In the genomic region with DNA sequence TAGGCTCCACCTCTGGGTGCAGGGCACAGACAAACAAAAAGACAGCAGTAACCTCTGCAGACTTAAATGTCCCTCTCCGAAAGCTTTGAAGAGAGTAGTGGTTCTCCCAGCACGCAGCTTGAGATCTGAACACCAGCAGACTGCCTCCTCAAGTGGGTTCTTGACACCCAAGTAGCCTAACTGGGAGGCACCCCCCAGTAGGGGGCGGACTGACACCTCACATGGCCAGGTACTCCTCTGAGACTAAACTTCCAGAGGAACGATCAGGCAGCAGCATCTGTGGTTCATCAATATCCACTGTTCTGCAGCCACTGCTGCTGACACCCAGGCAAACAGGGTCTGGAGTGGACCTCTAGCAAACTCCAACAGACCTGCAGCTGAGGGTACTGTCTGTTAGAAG, we compare ENCODE assay signal across 9 cellular contexts. TPM values are rescaled to one million over a fixed set of nuclear protein-coding genes. Genes with fewer than 3 reads are reported as not detected.
A peak's percentile ranks its signal among the peaks of the same experiment; 100 is the strongest.
DNase-seq lines count a peak whose midpoint lies in the region; ATAC-seq and TF ChIP-seq lines count a peak whose summit lies in the region.
"Not testable (repeated sequence)": the region's sequence is repeated elsewhere in the genome, so short reads cannot be mapped to it uniquely, and the experiment has no call there.
"Had no signal": no experiment of that assay in that cellular context is flagged by ENCODE, and none has a peak within 500 bp of the region (broad histone marks: within the 10 kb centered on the region; RNA-seq: fewer than 3 reads in every experiment).

No MANE protein-coding gene starts in this region.

- H3K79me2 ChIP-seq in OCI-LY1 (ENCODE audit: insufficient read depth, low read length), result not testable (repeated sequence)

- CTCF ChIA-PET in activated CD4-positive, alpha-beta T cell treated with anti-CD3 and anti-CD28 coated beads for 36 hours (lab: Charles Lee), result interaction anchor here (0.7 kb wide), 1 partner anchor 38 kb away, joined by 5 read pairs; no protein-coding TSS in a partner anchor
- CTCF ChIA-PET in activated CD4-positive, alpha-beta memory T cell treated with anti-CD3 and anti-CD28 coated beads, Interleukin-2, amount 10 ng/mL, durations not matched to agents 7 days and 5 days (lab: Charles Lee), result not testable (repeated sequence)

- intact Hi-C loops in activated CD4-positive, alpha-beta T cell treated with anti-CD3 and anti-CD28 coated beads for 36 hours (cut with DNase I, micrococcal nuclease), result loop anchor here in 1 of 2 experiments (5.0 kb wide), 1 partner anchor 820 kb away; no protein-coding TSS in a partner anchor

- not testable (repeated sequence) for H3K9me3 Mint-ChIP-seq in activated CD4-positive, alpha-beta T cell treated with anti-CD3 and anti-CD28 coated beads for 36 hours (ENCODE audit: low read depth); activated CD4-positive, alpha-beta memory T cell treated with anti-CD3 and anti-CD28 coated beads, Interleukin-2, amount 10 ng/mL, durations not matched to agents 7 days and 5 days; central memory CD8-positive, alpha-beta T cell

- not testable (repeated sequence) for H3K4me1 Mint-ChIP-seq in activated CD4-positive, alpha-beta T cell treated with anti-CD3 and anti-CD28 coated beads for 36 hours; activated CD4-positive, alpha-beta memory T cell treated with anti-CD3 and anti-CD28 coated beads, Interleukin-2, amount 10 ng/mL, durations not matched to agents 7 days and 5 days; central memory CD8-positive, alpha-beta T cell

- not testable (repeated sequence) for H3K9me3 ChIP-seq in OCI-LY1 (ENCODE audit: low read length)

- not testable (repeated sequence) for H3K9me2 ChIP-seq in OCI-LY1 (ENCODE audit: low read depth, low read length)

- H3K27ac ChIP-seq in OCI-LY1 (ENCODE audit: low read depth, low read length, poor library complexity, severe bottlenecking), result not testable (repeated sequence)

- not testable (repeated sequence) for H2AFZ ChIP-seq in OCI-LY1 (ENCODE audit: low read length)

- H3K4me2 ChIP-seq in OCI-LY1 (ENCODE audit: low read length), result not testable (repeated sequence)

- not testable (repeated sequence) for ATAC-seq in activated CD4-positive, alpha-beta T cell treated with anti-CD3 and anti-CD28 coated beads for 36 hours; central memory CD8-positive, alpha-beta T cell (replicated peaks; ENCODE audit: extremely low read depth, poor library complexity, severe bottlenecking)

- H3K4me3 ChIP-seq in OCI-LY1 (ENCODE audit: low read depth, low read length, poor library complexity, severe bottlenecking), result not testable (repeated sequence)

- H3K27me3 ChIP-seq in OCI-LY1 (ENCODE audit: insufficient read depth, low read length), result not testable (repeated sequence)

- not testable (repeated sequence) for H4K20me1 ChIP-seq in OCI-LY1 (ENCODE audit: insufficient read depth, low read length)

- peak; percentile 14 for TF ChIP-seq CTCF in GM13976 (IDR thresholded peaks at IDR 0.05; ENCODE audit: borderline replicate concordance, control extremely low read depth, extremely low read depth, insufficient read depth, missing control alignments)
- TF ChIP-seq CTCF in OCI-LY1 (IDR thresholded peaks at IDR 0.05; ENCODE audit: low read length), result 0 out of 2 replicates have a peak, but pooled peaks have one; percentile 8

- H3K9ac ChIP-seq in OCI-LY1 (ENCODE audit: low read length), result not testable (repeated sequence)

- in situ Hi-C loops in GM13976 (cut with MboI; ENCODE audit: low sequenced_read_pairs, unreplicated experiment), result not testable (repeated sequence)

- not testable (repeated sequence) for H3K27ac Mint-ChIP-seq in activated CD4-positive, alpha-beta T cell treated with anti-CD3 and anti-CD28 coated beads for 36 hours; activated CD4-positive, alpha-beta memory T cell treated with anti-CD3 and anti-CD28 coated beads, Interleukin-2, amount 10 ng/mL, durations not matched to agents 7 days and 5 days; central memory CD8-positive, alpha-beta T cell (ENCODE audit: low read depth)

- H3F3A ChIP-seq in OCI-LY1 (ENCODE audit: insufficient read depth, low read length), result not testable (repeated sequence)

- DNase-seq in DMS53 (lab: John Stamatoyannopoulos, UW), result peak; percentile 9
- not testable (repeated sequence) for DNase-seq in GM13976 (ENCODE audit: low spot score)
- peak; percentile 30 for DNase-seq in activated CD4-positive, alpha-beta T cell treated with anti-CD3 and anti-CD28 coated beads for 36 hours
- peak; percentile 19 for DNase-seq in activated CD4-positive, alpha-beta memory T cell treated with anti-CD3 and anti-CD28 coated beads, Interleukin-2, amount 10 ng/mL, durations not matched to agents 7 days and 5 days
- peak; percentile 18 for DNase-seq in activated naive CD4-positive, alpha-beta T cell treated with Interleukin-2 at 50 U/mL for 16 hours
- DNase-seq in central memory CD8-positive, alpha-beta T cell (ENCODE audit: low spot score in 2 of 2), result peak; percentile 13 to 15
- peak; percentile 10 for DNase-seq in stimulated activated CD4-positive, alpha-beta T cell treated with anti-CD3 and anti-CD28 coated beads, Interleukin-4, amount 100 ng/mL, for 24 hours

- H3K36me3 Mint-ChIP-seq in activated CD4-positive, alpha-beta T cell treated with anti-CD3 and anti-CD28 coated beads for 36 hours (ENCODE audit: low read depth); activated CD4-positive, alpha-beta memory T cell treated with anti-CD3 and anti-CD28 coated beads, Interleukin-2, amount 10 ng/mL, durations not matched to agents 7 days and 5 days (ENCODE audit: low read depth); central memory CD8-positive, alpha-beta T cell (ENCODE audit: insufficient read depth): not testable (repeated sequence)

- H3K4me1 ChIP-seq in OCI-LY1 (ENCODE audit: insufficient read depth, low read length, severe bottlenecking), result not testable (repeated sequence)

- POLR2A ChIA-PET in activated CD4-positive, alpha-beta T cell treated with anti-CD3 and anti-CD28 coated beads for 36 hours (lab: Charles Lee); activated CD4-positive, alpha-beta memory T cell treated with anti-CD3 and anti-CD28 coated beads, Interleukin-2, amount 10 ng/mL, durations not matched to agents 7 days and 5 days (lab: Charles Lee): not testable (repeated sequence)

- H3K27me3 Mint-ChIP-seq in activated CD4-positive, alpha-beta T cell treated with anti-CD3 and anti-CD28 coated beads for 36 hours; activated CD4-positive, alpha-beta memory T cell treated with anti-CD3 and anti-CD28 coated beads, Interleukin-2, amount 10 ng/mL, durations not matched to agents 7 days and 5 days: not testable (repeated sequence)
- peaks cover 51% of the 10 kb centered on the region for H3K27me3 Mint-ChIP-seq in central memory CD8-positive, alpha-beta T cell

- not testable (repeated sequence) for H3K36me3 ChIP-seq in OCI-LY1 (ENCODE audit: insufficient read depth, low read length)

- not testable (repeated sequence) for H3K4me3 Mint-ChIP-seq in activated CD4-positive, alpha-beta T cell treated with anti-CD3 and anti-CD28 coated beads for 36 hours; activated CD4-positive, alpha-beta memory T cell treated with anti-CD3 and anti-CD28 coated beads, Interleukin-2, amount 10 ng/mL, durations not matched to agents 7 days and 5 days; central memory CD8-positive, alpha-beta T cell

RNA-seq across cellular contexts. Expression of a gene that starts 24.8 kb away (rescaled TPM):
- 10 to 100 TPM; 13.4 to 16.9 TPM for total RNA-seq in activated CD4-positive, alpha-beta T cell treated with anti-CD3 and anti-CD28 coated beads for 36 hours
- 10 to 100 TPM; 14.3 to 16.1 TPM for total RNA-seq in activated CD4-positive, alpha-beta memory T cell treated with anti-CD3 and anti-CD28 coated beads, Interleukin-2, amount 10 ng/mL, durations not matched to agents 7 days and 5 days
- total RNA-seq: Calu3 had no signal
